12 cellular contexts compared by ENCODE assay signal in genomic region chr5:125409101-125409495, GRCh38.
DNase-seq lines count a peak whose midpoint lies in the region; ATAC-seq, FAIRE-seq and TF ChIP-seq lines count a peak whose summit lies in the region.
"Had no signal": no experiment of that assay in that cellular context is flagged by ENCODE, and none has a peak within 500 bp of the region (broad histone marks: within the 10 kb centered on the region; RNA-seq: fewer than 3 reads in every experiment).

No MANE protein-coding gene starts in this region.

- WGBS in aorta, 2 donors: 44% methylated on average over 6 of the region's 6 CpGs

- peaks cover 38% of the 10 kb centered on the region for H3K4me1 Mint-ChIP-seq in activated B cell treated with CpG ODN at 0.5 μM for 24 hours
- H3K4me1 Mint-ChIP-seq in type B pancreatic cell (ENCODE audit: unreplicated experiment): peaks cover 58% of the 10 kb centered on the region

- TF ChIP-seq CTCF in activated B cell treated with CpG ODN at 0.5 μM for 24 hours (IDR thresholded peaks at IDR 0.05) (no peak), type B pancreatic cell (conservative IDR thresholded peaks at IDR 0.05) (no peak), D721Med (IDR thresholded peaks at IDR 0.05; ENCODE audit: insufficient read depth, missing control alignments) (no peak)

- no peak overlapping the region for H3K27ac ChIP-seq in aorta (ENCODE audit: low read depth in 1 of 2, low read length in 2 of 2)
- H3K27ac ChIP-seq: right lobe of liver had no signal

- FAIRE-seq in D721Med (lab: Jason Lieb, UNC): no peak

- POLR2A ChIA-PET in activated B cell treated with CpG ODN at 0.5 μM for 24 hours (lab: Charles Lee): interaction anchor here (0.6 to 1.3 kb wide), 2 partner anchors 660 to 1856 kb away, joined by 3 to 4 read pairs; no protein-coding TSS in a partner anchor

- intact Hi-C loops in activated B cell treated with CpG ODN at 0.5 μM for 24 hours (cut with micrococcal nuclease) (loop anchor here (10.0 kb wide), 1 partner anchor 404 kb away; no protein-coding TSS in a partner anchor), aorta (cut with DNase I) (no loop called here)

- peaks cover 3 to 17% of the 10 kb centered on the region in 2 donors for H3K4me1 ChIP-seq in aorta (ENCODE audit: control insufficient read depth in 1 of 2, insufficient read depth in 2 of 2, low read length in 2 of 2)

- CTCF ChIA-PET in activated B cell treated with CpG ODN at 0.5 μM for 24 hours (lab: Charles Lee): interaction anchor here (1.0 kb wide), 1 partner anchor 661 kb away, joined by 3 read pairs; no protein-coding TSS in a partner anchor

- no peaks in the 10 kb centered on the region for H3K36me3 ChIP-seq in aorta (ENCODE audit: control insufficient read depth in 1 of 2, insufficient read depth in 2 of 2, low read length in 1 of 2)
- H3K36me3 ChIP-seq: right lobe of liver, tibial artery had no signal

- H3K9me3 ChIP-seq in aorta (ENCODE audit: control insufficient read depth, low read length): no peaks in the 10 kb centered on the region
- H3K9me3 ChIP-seq: right lobe of liver, tibial artery had no signal

- H3K4me3 Mint-ChIP-seq in activated B cell treated with CpG ODN at 0.5 μM for 24 hours: no peak overlapping the region
- H3K4me3 Mint-ChIP-seq in type B pancreatic cell: peak overlapping the region; percentile 68
- H3K4me3 Mint-ChIP-seq: activated T-cell treated with anti-CD3 and anti-CD28 coated beads, Interleukin-2, amount 50 U/mL, for 24 hours had no signal

- no peak overlapping the region for H3K4me3 ChIP-seq in aorta (ENCODE audit: low read length in 2 of 2)
- H3K4me3 ChIP-seq: right lobe of liver, tibial artery had no signal

- H3K27me3 Mint-ChIP-seq in activated B cell treated with CpG ODN at 0.5 μM for 24 hours: no peaks in the 10 kb centered on the region
- peaks cover 4% of the 10 kb centered on the region for H3K27me3 Mint-ChIP-seq in type B pancreatic cell
- H3K27me3 Mint-ChIP-seq: activated T-cell treated with anti-CD3 and anti-CD28 coated beads, Interleukin-2, amount 50 U/mL, for 24 hours had no signal

- H3K36me3 Mint-ChIP-seq in activated B cell treated with CpG ODN at 0.5 μM for 24 hours (ENCODE audit: low read depth): no peaks in the 10 kb centered on the region
- H3K36me3 Mint-ChIP-seq in type B pancreatic cell: no peaks in the 10 kb centered on the region

- H3K9me3 Mint-ChIP-seq in activated B cell treated with CpG ODN at 0.5 μM for 24 hours (peaks cover 2% of the 10 kb centered on the region), type B pancreatic cell (no peaks in the 10 kb centered on the region)
- H3K9me3 Mint-ChIP-seq: activated T-cell treated with anti-CD3 and anti-CD28 coated beads, Interleukin-2, amount 50 U/mL, for 24 hours had no signal

- H3K27me3 ChIP-seq in aorta (ENCODE audit: control insufficient read depth in 1 of 2, insufficient read depth in 2 of 2, low read length in 1 of 2): no peaks in the 10 kb centered on the region
- H3K27me3 ChIP-seq: right lobe of liver, tibial artery had no signal

- ATAC-seq in activated B cell treated with CpG ODN at 0.5 μM for 24 hours (ENCODE audit: low read depth): no peak
- ATAC-seq in aorta (ENCODE audit: low FRiP score): no peak

- DNase-seq in NCI-H1436 treated with DMSO at 0.1 percent for 48 hours (lab: John Stamatoyannopoulos, UW) (peak; percentile 89), NCI-H1436 (lab: John Stamatoyannopoulos, UW) (no peak), activated B cell treated with CpG ODN at 0.5 μM for 24 hours (no peak), kidney glomerular epithelial cell (lab: John Stamatoyannopoulos, UW) (peak; percentile 79), type B pancreatic cell (ENCODE audit: extremely low spot score, unreplicated experiment) (no peak), D721Med (ENCODE audit: insufficient read length, low spot score) (no peak), NOMO-1 treated with DMSO at 0.1 percent for 48 hours (lab: John Stamatoyannopoulos, UW; ENCODE audit: unreplicated experiment) (no peak), aorta (no peak)
- DNase-seq: 8988T; activated T-cell treated with anti-CD3 and anti-CD28 coated beads, Interleukin-2, amount 50 U/mL, for 24 hours; right lobe of liver; tibial artery had no signal

- H3K27ac Mint-ChIP-seq in activated B cell treated with CpG ODN at 0.5 μM for 24 hours (peak overlapping the region; percentile 2), type B pancreatic cell (peak overlapping the region; percentile 92)
- H3K27ac Mint-ChIP-seq: activated T-cell treated with anti-CD3 and anti-CD28 coated beads, Interleukin-2, amount 50 U/mL, for 24 hours had no signal

Comparison
In these comparisons a context has a peak if more than half of its experiments do, and no peak if none do; other contexts are left out.
1. DNase-seq: peak in NCI-H1436 treated with DMSO at 0.1 percent for 48 hours (single experiment) and kidney glomerular epithelial cell (single experiment); none in NCI-H1436 (single experiment), activated B cell treated with CpG ODN at 0.5 μM for 24 hours (single experiment), type B pancreatic cell (single experiment), D721Med (single experiment), NOMO-1 treated with DMSO at 0.1 percent for 48 hours (single experiment) and aorta (0 of 2).